Comparison of ENCODE assay signal across 9 cellular contexts in genomic region chr12:54159140-54159539, GRCh38. TPM values are rescaled to one million over a fixed set of nuclear protein-coding genes. Genes with fewer than 3 reads are reported as not detected.
DNase-seq lines count a peak whose midpoint lies in the region; ATAC-seq, FAIRE-seq and TF ChIP-seq lines count a peak whose summit lies in the region.
"Had no signal": no experiment of that assay in that cellular context is flagged by ENCODE, and none has a peak within 500 bp of the region (broad histone marks: within the 10 kb centered on the region; RNA-seq: fewer than 3 reads in every experiment).

No MANE protein-coding gene starts in this region.

- no peak overlapping the region for H2AK5ac ChIP-seq in H1 (ENCODE audit: low read depth, low read length)

- no peaks in the 10 kb centered on the region for H4K20me1 ChIP-seq in H1 (replicated peaks in 1 of 2; ENCODE audit: control insufficient read depth in 1 of 2, insufficient read depth in 2 of 2, low read length in 2 of 2)

- no peak overlapping the region for H3K14ac ChIP-seq in H1 (ENCODE audit: insufficient read length)

- peak overlapping the region; percentile 43; the same call in 1 of the 2 replicates for H2AFZ ChIP-seq in H1 (ENCODE audit: low read length)

- no peak overlapping the region for H3K27ac ChIP-seq in right cardiac atrium (ENCODE audit: low read length)
- no peak overlapping the region for H3K27ac ChIP-seq in H1 (ENCODE audit: low read depth, low read length)

- H3K4me3 ChIP-seq in right cardiac atrium (ENCODE audit: low read length) (no peak overlapping the region), H1 (ENCODE audit: extremely low read depth in 1 of 4, insufficient read depth in 2 of 4, low read depth in 3 of 4, low read length in 4 of 4) (peak overlapping the region in 1 of 4 experiments; percentile 26; a peak in 1 of 8 replicates), MG63 (no peak overlapping the region)

- H3K23me2 ChIP-seq in H1 (ENCODE audit: low read depth, low read length): no peaks in the 10 kb centered on the region; the same call in 1 of the 2 replicates

- H2BK12ac ChIP-seq in H1 (ENCODE audit: low read depth, low read length): no peak overlapping the region

- H3K27me3 ChIP-seq in right cardiac atrium (ENCODE audit: control insufficient read depth, insufficient read depth): no peaks in the 10 kb centered on the region
- H3K27me3 ChIP-seq in H1 (replicated peaks in 1 of 4; ENCODE audit: control insufficient read depth in 3 of 4, extremely low read depth in 1 of 4, insufficient read depth in 3 of 4, low read length in 3 of 4): peaks cover 0 to 16% (median 8%) of the 10 kb centered on the region in 4 experiments; a peak in 5 of 7 replicates
- H3K27me3 ChIP-seq in MG63: no peaks in the 10 kb centered on the region

- H3K9me3 ChIP-seq in right cardiac atrium (ENCODE audit: control insufficient read depth, low read length) (no peaks in the 10 kb centered on the region), H1 (ENCODE audit: insufficient read depth in 2 of 2, low read depth in 1 of 2, low read length in 1 of 2) (no peaks in the 10 kb centered on the region), MG63 (no peaks in the 10 kb centered on the region)

- H3K4ac ChIP-seq in H1 (replicated peaks; ENCODE audit: insufficient read length, low read depth, low read length): no peak overlapping the region

- TF ChIP-seq CTCF in H1 (IDR thresholded peaks at IDR 0.05; ENCODE audit: control extremely low read depth in 1 of 3, insufficient read depth in 1 of 3, low read depth in 1 of 3, low read length in 3 of 3): peak; percentile 33 to 62 (median 57); a peak in 3 of 4 replicates
- no peak for TF ChIP-seq CTCF in D721Med (IDR thresholded peaks at IDR 0.05; ENCODE audit: insufficient read depth, missing control alignments)

- no peak for DNase-seq in right cardiac atrium
- no peak for DNase-seq in left ventricle myocardium superior
- DNase-seq in NCI-H524 treated with DMSO at 0.1 percent for 48 hours (lab: John Stamatoyannopoulos, UW): peak; percentile 41
- peak; percentile 61 to 88 for DNase-seq in H1 (ENCODE audit: low read depth in 1 of 2, low spot score in 2 of 2)
- peak; percentile 23 for DNase-seq in stimulated activated naive CD8-positive, alpha-beta T cell treated with anti-CD3 and anti-CD28 coated beads, Interleukin-15, Interleukin-2, amounts not matched to agents 100 U/mL and 50 U/mL, for 24 hours
- no peak for DNase-seq in D721Med (ENCODE audit: insufficient read length, low spot score)
- DNase-seq in MG63: no peak

- no peak overlapping the region for H2BK5ac ChIP-seq in H1 (ENCODE audit: low read depth, low read length)

- H2BK20ac ChIP-seq in H1 (ENCODE audit: low read length): 0 out of 2 replicates have a peak overlapping the region, but pooled peaks have one; percentile 17

- H3K79me1 ChIP-seq in H1 (ENCODE audit: low read depth, low read length): no peaks in the 10 kb centered on the region

- peak overlapping the region; percentile 94 for H4K91ac ChIP-seq in H1 (replicated peaks; ENCODE audit: insufficient read length, low read length)

- H3K18ac ChIP-seq in H1 (ENCODE audit: extremely low read depth, low read length): no peak overlapping the region

- no peak overlapping the region for H2BK15ac ChIP-seq in H1 (ENCODE audit: low read length)

- H3K36me3 ChIP-seq in H1 (ENCODE audit: control insufficient read depth in 2 of 4, insufficient read depth in 4 of 4, low read length in 3 of 4) (no peaks in the 10 kb centered on the region), MG63 (no peaks in the 10 kb centered on the region)

- H3K9ac ChIP-seq in H1 (replicated peaks in 1 of 4; ENCODE audit: extremely low read depth in 1 of 4, low read depth in 3 of 4, low read length in 3 of 4): no peak overlapping the region

- 23% methylated on average over 12 of the region's 12 CpGs for WGBS in right cardiac atrium
- 4% methylated on average over 7 of the region's 12 CpGs; no CpG with 5 or more reads in 1 of the 2 experiments for WGBS in H1 (ENCODE audit: extremely low coverage in 1 of 2, insufficient coverage in 1 of 2, insufficient read length in 1 of 2, insufficient replicate concordance in 2 of 2, low coverage in 1 of 2, low lambda C conversion rate in 2 of 2, missing lambda C conversion rate in 1 of 2), 2 experiments

- no peak for TF ChIP-seq EP300 in H1 (IDR thresholded peaks at IDR 0.05; ENCODE audit: borderline replicate concordance in 1 of 2, low read depth in 2 of 2, low read length in 2 of 2)

- POLR2A ChIA-PET in H1 (lab: Charles Lee; ENCODE audit: partially characterized antibody): interaction anchor here (0.6 to 1.2 kb wide), 3 partner anchors 8 to 176 kb away, joined by 3 read pairs; no protein-coding TSS in a partner anchor

- H3K4me1 ChIP-seq in right cardiac atrium (ENCODE audit: control insufficient read depth, insufficient read depth, low read length) (no peaks in the 10 kb centered on the region), H1 (replicated peaks in 1 of 4; ENCODE audit: control insufficient read depth in 3 of 4, insufficient read depth in 4 of 4, low read length in 3 of 4) (peaks cover 0 to 19% (median 13%) of the 10 kb centered on the region in 4 experiments; a peak in 6 of 7 replicates)

- CTCF ChIA-PET in H1 (lab: Charles Lee; ENCODE audit: partially characterized antibody): interaction anchor here (1.5 to 13.1 kb wide), 8 partner anchors 8 to 496 kb away, joined by 3 to 242 read pairs (median 5); partner anchors contain the start of gene SMUG1

- no peak overlapping the region for H4K8ac ChIP-seq in H1 (ENCODE audit: extremely low read depth, insufficient read depth, low read length)

- no peak overlapping the region for H2BK120ac ChIP-seq in H1 (replicated peaks; ENCODE audit: low read depth, low read length)

- no peak overlapping the region for H3K23ac ChIP-seq in H1 (ENCODE audit: insufficient read length)

- H3K4me2 ChIP-seq in H1 (ENCODE audit: insufficient read depth in 1 of 2, low read depth in 2 of 2, low read length in 2 of 2): peak overlapping the region; percentile 1 to 19; a peak in 2 of 4 replicates

- H4K5ac ChIP-seq in H1 (ENCODE audit: insufficient read length, low read depth, low read length): no peak overlapping the region

- no peaks in the 10 kb centered on the region for H3K79me2 ChIP-seq in H1 (ENCODE audit: control insufficient read depth in 1 of 2, insufficient read depth in 2 of 2, low read length in 2 of 2)

- peak; percentile 24 for FAIRE-seq in H1 (lab: Jason Lieb, UNC)
- no peak for FAIRE-seq in D721Med (lab: Jason Lieb, UNC)
- FAIRE-seq: islet of Langerhans had no signal

- H3K56ac ChIP-seq in H1 (replicated peaks; ENCODE audit: insufficient read length, low read depth, low read length): no peak overlapping the region

- TF ChIP-seq RAD21 in H1 (IDR thresholded peaks at IDR 0.05 in 1 of 2, conservative IDR thresholded peaks at IDR 0.05 in 1 of 2; ENCODE audit: low read depth in 2 of 2, low read length in 2 of 2): peak; percentile 5 to 29; a peak in 2 of 4 replicates

- intact Hi-C loops in right cardiac atrium (cut with DNase I): no loop called here
- intact Hi-C loops in left ventricle myocardium superior (cut with micrococcal nuclease): no loop called here

- ATAC-seq in right cardiac atrium: peak; percentile 14 to 23
- ATAC-seq in left ventricle myocardium superior: no peak
- peak; percentile 71 for ATAC-seq in HG02981 (IDR thresholded peaks at IDR 0.05; ENCODE audit: unreplicated experiment)
- ATAC-seq in stimulated activated naive CD8-positive, alpha-beta T cell treated with anti-CD3 and anti-CD28 coated beads, Interleukin-15, Interleukin-2, amounts not matched to agents 100 U/mL and 50 U/mL, for 24 hours: peak; percentile 64

- TF ChIP-seq POLR2A in H1 (IDR thresholded peaks at IDR 0.05; ENCODE audit: control extremely low read depth in 1 of 2, low read depth in 2 of 2, low read length in 2 of 2): no peak

TF ChIP-seq in H1, 55 proteins besides CTCF, POLR2A, EP300 and RAD21 (continues in another document):
- no peak for TF ChIP-seq TAF1 (IDR thresholded peaks at IDR 0.05; ENCODE audit: low read depth, low read length)
- 0 out of 2 replicates have a peak, but pooled peaks have one; percentile 22 for TF ChIP-seq CHD2 (IDR thresholded peaks at IDR 0.05; ENCODE audit: low read length)
- TF ChIP-seq, protein P1, sequence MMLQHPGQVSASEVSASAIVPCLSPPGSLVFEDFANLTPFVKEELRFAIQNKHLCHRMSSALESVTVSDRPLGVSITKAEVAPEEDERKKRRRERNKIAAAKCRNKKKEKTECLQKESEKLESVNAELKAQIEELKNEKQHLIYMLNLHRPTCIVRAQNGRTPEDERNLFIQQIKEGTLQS (IDR thresholded peaks at IDR 0.05; ENCODE audit: insufficient read depth, low read depth, low read length): peak; percentile 81
- no peak for TF ChIP-seq YY1 (IDR thresholded peaks at IDR 0.05; ENCODE audit: low read depth, low read length)
- TF ChIP-seq E2F6 (IDR thresholded peaks at IDR 0.05): peak; percentile 75
- TF ChIP-seq CBX8 (IDR thresholded peaks at IDR 0.05; ENCODE audit: borderline replicate concordance, low read depth, low read length): no peak
- peak; percentile 95 for TF ChIP-seq USF2 (IDR thresholded peaks at IDR 0.05; ENCODE audit: low read length)

RNA-seq across cellular contexts. Expression of gene SMUG1, which starts 29.6 kb away (rescaled TPM):
- total RNA-seq in right cardiac atrium (10 to 100 TPM; 16.8 to 20.7 (median 18.6) TPM), left ventricle myocardium superior (17.0 TPM)
- polyA plus RNA-seq in right cardiac atrium (26.3 TPM), H1 (2011; rRNA removed) (35.0 and 35.7 TPM in 2 replicates)
- 15.8 and 18.6 TPM in 2 replicates for total RNA-seq in H1 (2021; fragmentation: NEBNext Ultra II Directional; extraction: Animal tissue kit (Norgen Biotek cat#: 25700))
- polyA plus RNA-seq in H1 (2011; cell fraction: cytosol; rRNA removed): 31.1 TPM
- polyA plus RNA-seq in H1 (2011; cell fraction: nucleus; rRNA removed): 35.6 TPM
- polyA plus RNA-seq in H1 (2012, experiment 1 of 2): 21.2 to 26.6 TPM (median 23.8 TPM) in 4 replicates
- polyA plus RNA-seq in H1 (2012, experiment 2 of 2): 26.7 TPM
- polyA plus RNA-seq in H1 (2013, experiment 1 of 2): 16.0 TPM
- 14.1 TPM for polyA plus RNA-seq in H1 (2013, experiment 2 of 2)
- polyA minus RNA-seq in H1 (2011; rRNA and poly(A)+ RNA removed): 19.1 and 19.4 TPM in 2 replicates
- 10.4 TPM for polyA minus RNA-seq in H1 (2011; cell fraction: cytosol; rRNA and poly(A)+ RNA removed)
- polyA minus RNA-seq in H1 (2011; cell fraction: nucleus; rRNA and poly(A)+ RNA removed): 22.1 TPM
- total RNA-seq in MG63 (2014; rRNA removed; shearing (Covaris generic); ENCODE audit: low replicate concordance): 33.1 and 48.3 TPM in 2 replicates

Comparison
In these comparisons a context has a peak if more than half of its experiments do, and no peak if none do; other contexts are left out.
1. DNase-seq: peak in NCI-H524 treated with DMSO at 0.1 percent for 48 hours (single experiment), H1 (2 of 2) and stimulated activated naive CD8-positive, alpha-beta T cell treated with anti-CD3 and anti-CD28 coated beads, Interleukin-15, Interleukin-2, amounts not matched to agents 100 U/mL and 50 U/mL, for 24 hours (single experiment); none in right cardiac atrium (0 of 3), left ventricle myocardium superior (single experiment), D721Med (single experiment) and MG63 (single experiment).